Comparison of ENCODE assay signal across 20 cellular contexts in genomic region chrX:139106111-139106510, GRCh38.
A peak's percentile ranks its signal among the peaks of the same experiment; 100 is the strongest.
DNase-seq lines count a peak whose midpoint lies in the region; TF ChIP-seq lines count a peak whose summit lies in the region.
"Had no signal": no experiment of that assay in that cellular context is flagged by ENCODE, and none has a peak within 500 bp of the region (broad histone marks: within the 10 kb centered on the region; RNA-seq: fewer than 3 reads in every experiment).

No MANE protein-coding gene starts in this region.

- intact Hi-C loops in posterior cingulate gyrus (cut with DNase I), result no loop called here

- in situ Hi-C loops in astrocyte of the spinal cord (cut with HindIII; ENCODE audit: low sequenced_read_pairs), result no loop called here

- TF ChIP-seq CTCF in astrocyte of the spinal cord (IDR thresholded peaks at IDR 0.05; ENCODE audit: low read depth, low read length), result no peak

- DNase-seq in AG08395 (ENCODE audit: low spot score) (peak; percentile 55), HS-5 (ENCODE audit: low read depth) (peak; percentile 39), astrocyte of the spinal cord (ENCODE audit: low read depth, low spot score) (peak; percentile 37), kidney glomerular epithelial cell (lab: John Stamatoyannopoulos, UW) (peak; percentile 2), mucosa of gallbladder (ENCODE audit: low spot score) (no peak), T1000 (lab: John Stamatoyannopoulos, UW) (no peak), posterior cingulate gyrus (no peak)
- no peak for DNase-seq in effector CD4-positive, alpha-beta T cell
- DNase-seq: activated CD4-positive, alpha-beta memory T cell treated with anti-CD3 and anti-CD28 coated beads, Interleukin-2, amount 10 ng/mL, durations not matched to agents 7 days and 5 days; activated T-cell treated with anti-CD3 and anti-CD28 coated beads, Interleukin-2, amount 50 U/mL, for 4 hours; CD8-positive, alpha-beta memory T cell; GOT3; naive thymus-derived CD8-positive, alpha-beta T cell; NCI-H2029 treated with DMSO at 0.1 percent for 48 hours; NCI-H524 treated with DMSO at 0.1 percent for 48 hours; stimulated activated CD4-positive, alpha-beta T cell treated with anti-CD3 and anti-CD28 coated beads, Interleukin-12 subunit alpha, Interleukin-12 subunit beta, amount 100 ng/mL, for 4 hours; stimulated activated naive CD4-positive, alpha-beta T cell treated with Interleukin-2 at 50 U/mL for 16 hours had no signal

- H3K4me3 ChIP-seq in astrocyte of the spinal cord (ENCODE audit: low read depth, low read length), result no peak overlapping the region
- H3K4me3 ChIP-seq: A549, cardiac muscle cell, prostate gland had no signal

Comparison
In these comparisons a context has a peak if more than half of its experiments do, and no peak if none do; other contexts are left out.
1. DNase-seq: peak in AG08395 (single experiment), HS-5 (single experiment), astrocyte of the spinal cord (single experiment) and kidney glomerular epithelial cell (single experiment); none in effector CD4-positive, alpha-beta T cell (single experiment), mucosa of gallbladder (single experiment), T1000 (single experiment) and posterior cingulate gyrus (0 of 10).